Comparison of ENCODE assay signal across 13 cellular contexts in genomic region chr2:144412727-144413126, GRCh38.
A peak's percentile ranks its signal among the peaks of the same experiment; 100 is the strongest.
DNase-seq lines count a peak whose midpoint lies in the region; ATAC-seq and TF ChIP-seq lines count a peak whose summit lies in the region.
"Had no signal": no experiment of that assay in that cellular context is flagged by ENCODE, and none has a peak within 500 bp of the region (broad histone marks: within the 10 kb centered on the region; RNA-seq: fewer than 3 reads in every experiment).

No MANE protein-coding gene starts in this region.

- DNase-seq in HS-5 (ENCODE audit: low read depth) (peak; percentile 18), adipocyte (ENCODE audit: low read depth) (no peak), right cardiac atrium (no peak), spleen (no peak), NCI-H82 (lab: John Stamatoyannopoulos, UW) (no peak), DMS153 (lab: John Stamatoyannopoulos, UW) (no peak)
- DNase-seq: activated CD4-positive, alpha-beta T cell treated with anti-CD3 and anti-CD28 coated beads for 1 hour; activated gamma-delta T cell; HFFc6; NCI-H2171 treated with DMSO at 0.1 percent for 48 hours; stimulated activated CD4-positive, alpha-beta T cell treated with anti-CD3 and anti-CD28 coated beads, Interleukin-4, amount 100 ng/mL, for 4 hours had no signal

- H3K4me1 ChIP-seq in adipocyte (ENCODE audit: control insufficient read depth, insufficient read depth, low read length) (peaks cover 48% of the 10 kb centered on the region), right cardiac atrium (ENCODE audit: control insufficient read depth, insufficient read depth, low read length) (peaks cover 2% of the 10 kb centered on the region), spleen (peaks cover 6 to 49% (median 27%) of the 10 kb centered on the region in 6 donors)

- H3K27ac ChIP-seq in right cardiac atrium (ENCODE audit: low read length) = no peak overlapping the region
- peak overlapping the region in 6 of 8 donors; percentile 1 to 86 (median 80) for H3K27ac ChIP-seq in spleen

- no peak for TF ChIP-seq POLR2A in spleen (IDR thresholded peaks at IDR 0.05)

- H3K4me3 ChIP-seq in adipocyte (ENCODE audit: low read length) (no peak overlapping the region), right cardiac atrium (ENCODE audit: low read length) (no peak overlapping the region), spleen (no peak overlapping the region)
- H3K4me3 ChIP-seq: tibial nerve had no signal

- H3K36me3 ChIP-seq in adipocyte (ENCODE audit: control insufficient read depth, insufficient read depth, low read length, severe bottlenecking) = peaks cover 41% of the 10 kb centered on the region
- peaks cover 0 to 80% (median 23%) of the 10 kb centered on the region in 6 donors for H3K36me3 ChIP-seq in spleen

- peak overlapping the region; percentile 69 for H3K9ac ChIP-seq in adipocyte (ENCODE audit: low read length)

- no peaks in the 10 kb centered on the region for H3K9me3 ChIP-seq in adipocyte (ENCODE audit: control insufficient read depth, low read length)
- H3K9me3 ChIP-seq in right cardiac atrium (ENCODE audit: control insufficient read depth, low read length) = no peaks in the 10 kb centered on the region
- H3K9me3 ChIP-seq in spleen = no peaks in the 10 kb centered on the region
- H3K9me3 ChIP-seq: tibial nerve had no signal

- H3K27me3 ChIP-seq in adipocyte (replicated peaks; ENCODE audit: control insufficient read depth, insufficient read depth, low read length) (no peaks in the 10 kb centered on the region), right cardiac atrium (ENCODE audit: control insufficient read depth, insufficient read depth) (no peaks in the 10 kb centered on the region), spleen (replicated peaks in 1 of 7) (no peaks in the 10 kb centered on the region)
- H3K27me3 ChIP-seq: tibial nerve had no signal

- intact Hi-C loops in right cardiac atrium (cut with DNase I) (no loop called here), spleen (cut with DNase I; ENCODE audit: low total_unique reads) (no loop called here)

- WGBS in right cardiac atrium = 57% methylated on average over 2 of the region's 2 CpGs
- WGBS in spleen, 5 donors = 68 to 84% (median 70%) methylated on average over 2 of the region's 2 CpGs

- peak; percentile 45 to 46 for ATAC-seq in right cardiac atrium
- no peak for ATAC-seq in GM21526 (IDR thresholded peaks at IDR 0.05; ENCODE audit: low FRiP score, unreplicated experiment)

- no peak for TF ChIP-seq CTCF in spleen (IDR thresholded peaks at IDR 0.05 in 8 of 11, conservative IDR thresholded peaks at IDR 0.05 in 3 of 11)
